ENCODE assay signal across 1 cellular context in the genomic region with DNA sequence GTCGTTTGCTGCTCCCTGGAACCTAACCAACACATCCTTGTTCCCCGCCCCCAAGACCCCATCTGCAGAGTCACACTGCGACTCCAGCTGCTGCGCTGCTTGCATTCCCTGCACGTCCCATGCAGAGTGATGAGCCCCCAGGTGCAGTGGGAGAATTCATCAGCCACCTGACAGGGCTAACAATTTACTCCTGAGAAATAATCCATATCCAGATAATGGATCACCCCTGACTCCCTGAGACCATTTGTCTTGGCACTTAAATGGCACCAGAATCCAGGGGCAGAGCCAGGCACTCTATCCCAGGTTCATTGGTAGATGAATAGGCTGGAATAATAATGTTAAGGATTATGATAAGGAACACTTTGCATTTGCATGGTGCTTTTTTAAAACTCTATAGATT.
TF ChIP-seq lines count a peak whose summit lies in the region.

No MANE protein-coding gene starts in this region.

TF ChIP-seq in GM23338, 12 proteins besides CTCF, POLR2A, EP300 and RAD21 (continued from another document):
- TF ChIP-seq NANOG (IDR thresholded peaks at IDR 0.05; ENCODE audit: borderline replicate concordance) (no peak), REST (IDR thresholded peaks at IDR 0.05; ENCODE audit: unreplicated experiment) (no peak), STAT1 (IDR thresholded peaks at IDR 0.05; ENCODE audit: unreplicated experiment) (no peak), JUNB (IDR thresholded peaks at IDR 0.05; ENCODE audit: unreplicated experiment) (no peak), CREB1 (CRISPR knock-in tag; IDR thresholded peaks at IDR 0.05; ENCODE audit: low read depth) (no peak), EZH2phosphoT487 (IDR thresholded peaks at IDR 0.05; ENCODE audit: unreplicated experiment) (no peak), ZNF331 (CRISPR knock-in tag; IDR thresholded peaks at IDR 0.05; ENCODE audit: low read depth) (no peak), ZNF114 (CRISPR knock-in tag; IDR thresholded peaks at IDR 0.05) (no peak), ETS1 (IDR thresholded peaks at IDR 0.05) (no peak)
